8 cellular contexts compared by ENCODE assay signal in the genomic region with DNA sequence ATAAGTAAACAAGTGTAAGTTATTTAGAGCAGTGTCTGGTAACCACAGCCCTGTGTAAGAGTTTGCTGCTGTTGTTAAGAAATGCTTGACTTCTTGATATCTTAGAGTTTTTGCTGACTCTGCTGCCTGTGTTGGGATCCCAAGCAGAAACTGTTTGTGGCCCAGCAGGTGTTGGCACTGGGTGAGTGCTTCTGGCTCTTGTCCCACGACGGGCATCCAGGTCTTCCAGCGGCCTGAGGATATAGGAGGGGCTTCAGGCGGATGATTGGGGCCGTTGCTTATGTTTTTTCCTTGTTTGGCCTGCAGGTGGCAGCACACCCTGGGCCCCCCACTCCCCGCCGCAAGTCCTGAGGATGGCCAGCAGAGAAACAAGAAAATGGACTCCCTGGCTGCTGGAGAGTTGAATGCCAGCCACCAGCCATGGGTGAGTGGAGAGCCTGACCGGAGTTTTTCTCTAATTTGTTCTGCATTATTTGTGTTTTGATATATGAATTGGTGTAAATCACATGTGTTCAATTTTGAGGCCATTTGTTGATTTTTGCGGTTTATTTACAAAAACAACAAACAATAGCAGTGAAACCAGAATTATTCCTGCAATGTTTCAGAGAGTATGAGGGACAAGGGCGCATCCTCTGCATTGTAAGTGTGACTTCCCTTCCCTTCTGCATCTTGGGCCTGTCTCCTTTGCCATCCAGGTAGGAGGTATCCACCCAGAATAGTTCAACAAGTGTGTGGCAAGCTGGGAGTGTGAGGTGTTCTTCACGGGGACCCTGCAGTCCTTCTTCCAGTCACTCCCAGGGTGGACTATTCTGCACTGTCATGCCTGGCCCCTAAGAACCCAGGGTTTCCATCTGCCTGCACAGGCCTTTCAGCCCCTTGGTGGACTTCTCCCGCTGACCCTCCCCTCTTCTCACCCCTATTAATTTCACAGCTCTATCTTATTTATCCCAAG. TPM values are rescaled to one million over a fixed set of nuclear protein-coding genes. Genes with fewer than 3 reads are reported as not detected.
DNase-seq lines count a peak whose midpoint lies in the region; ATAC-seq, FAIRE-seq and TF ChIP-seq lines count a peak whose summit lies in the region.

No MANE protein-coding gene starts in this region.

- peak overlapping the region; percentile 72 for H3K4me3 Mint-ChIP-seq in activated T-helper 2 cell treated with anti-CD3 and anti-CD28 coated beads, Interferon-gamma antibody, Interleukin-2, Interleukin-4, amounts not matched to agents 10 μg/mL and 5 μg/mL and 100 μg/mL, durations not matched to agents 14 hours and 24 hours and 36 hours (ENCODE audit: low read depth)
- H3K4me3 Mint-ChIP-seq in nephron: peak overlapping the region in 2 of 3 experiments; percentile 35 to 69

- no peak for TF ChIP-seq EP300 in transverse colon (IDR thresholded peaks at IDR 0.05; ENCODE audit: low read depth)

- no peaks in the 10 kb centered on the region for H3K27me3 ChIP-seq in transverse colon

- WGBS in transverse colon (ENCODE audit: low coverage in 1 of 2), 2 donors: 21 to 52% methylated on average over 3 to 12 of the region's 12 CpGs

- no peak for ATAC-seq in HG03135 (IDR thresholded peaks at IDR 0.05; ENCODE audit: unreplicated experiment)

- TF ChIP-seq CTCF in nephron (IDR thresholded peaks at IDR 0.05; ENCODE audit: unreplicated experiment in 3 of 3) (peak; percentile 87 to 92 (median 91)), transverse colon (IDR thresholded peaks at IDR 0.05) (peak; percentile 84 to 98 (median 89))

- peaks cover 85% of the 10 kb centered on the region for H3K4me1 Mint-ChIP-seq in activated T-helper 2 cell treated with anti-CD3 and anti-CD28 coated beads, Interferon-gamma antibody, Interleukin-2, Interleukin-4, amounts not matched to agents 10 μg/mL and 5 μg/mL and 100 μg/mL, durations not matched to agents 14 hours and 24 hours and 36 hours (ENCODE audit: low read depth)
- H3K4me1 Mint-ChIP-seq in nephron: peaks cover 30% of the 10 kb centered on the region

- intact Hi-C loops in activated T-helper 2 cell treated with anti-CD3 and anti-CD28 coated beads, Interferon-gamma antibody, Interleukin-2, Interleukin-4, amounts not matched to agents 10 μg/mL and 5 μg/mL and 100 μg/mL, durations not matched to agents 14 hours and 24 hours and 36 hours (cut with micrococcal nuclease): loop anchor here (1.0 to 10.0 kb wide), 4 partner anchors 8 to 785 kb away; partner anchors contain the start of genes KIF3A and RAPGEF6
- intact Hi-C loops in transverse colon (cut with DNase I; ENCODE audit: low total_unique reads): loop anchor here (5.0 kb wide), 1 partner anchor 73 kb away; the partner anchor contains the start of gene IRF1

- peak overlapping the region; percentile 96 to 99 (median 99) for H3K27ac ChIP-seq in transverse colon

- no peaks in the 10 kb centered on the region for H3K27me3 Mint-ChIP-seq in activated T-helper 2 cell treated with anti-CD3 and anti-CD28 coated beads, Interferon-gamma antibody, Interleukin-2, Interleukin-4, amounts not matched to agents 10 μg/mL and 5 μg/mL and 100 μg/mL, durations not matched to agents 14 hours and 24 hours and 36 hours (ENCODE audit: low read depth)
- H3K27me3 Mint-ChIP-seq in nephron (ENCODE audit: low read depth): peaks cover 3% of the 10 kb centered on the region

- H3K9me3 ChIP-seq in transverse colon: no peaks in the 10 kb centered on the region

- H3K9me3 Mint-ChIP-seq in activated T-helper 2 cell treated with anti-CD3 and anti-CD28 coated beads, Interferon-gamma antibody, Interleukin-2, Interleukin-4, amounts not matched to agents 10 μg/mL and 5 μg/mL and 100 μg/mL, durations not matched to agents 14 hours and 24 hours and 36 hours: no peaks in the 10 kb centered on the region
- no peaks in the 10 kb centered on the region for H3K9me3 Mint-ChIP-seq in nephron

- H3K4me1 ChIP-seq in transverse colon: peaks cover 58 to 94% (median 76%) of the 10 kb centered on the region in 4 donors

- peak; percentile 70 for FAIRE-seq in RCC 7860 (lab: Jason Lieb, UNC)

- H3K36me3 Mint-ChIP-seq in activated T-helper 2 cell treated with anti-CD3 and anti-CD28 coated beads, Interferon-gamma antibody, Interleukin-2, Interleukin-4, amounts not matched to agents 10 μg/mL and 5 μg/mL and 100 μg/mL, durations not matched to agents 14 hours and 24 hours and 36 hours (ENCODE audit: low read depth): peaks cover 71% of the 10 kb centered on the region
- no peaks in the 10 kb centered on the region for H3K36me3 Mint-ChIP-seq in nephron (ENCODE audit: low read depth)

- H3K4me3 ChIP-seq in GM08714 (ENCODE audit: low read length) (peak overlapping the region; percentile 1; the same call in 1 of the 2 replicates), transverse colon (no peak overlapping the region)
- peak overlapping the region; percentile 40 for H3K4me3 ChIP-seq in Jurkat, Clone E6-1 (ENCODE audit: low read length)

- no peak for TF ChIP-seq POLR2A in transverse colon (IDR thresholded peaks at IDR 0.05)

- DNase-seq in Jurkat, Clone E6-1 (ENCODE audit: low read depth, low spot score): peak; percentile 75
- DNase-seq in RCC 7860 (ENCODE audit: low spot score): peak; percentile 75
- peak; percentile 64 for DNase-seq in activated T-helper 2 cell treated with anti-CD3 and anti-CD28 coated beads, Interferon-gamma antibody, Interleukin-2, Interleukin-4, amounts not matched to agents 10 μg/mL and 5 μg/mL and 100 μg/mL, durations not matched to agents 14 hours and 24 hours and 36 hours (ENCODE audit: low spot score)
- DNase-seq in fibroblast of peridontal ligament (ENCODE audit: extremely low read depth): peak; percentile 73
- peak; percentile 77 for DNase-seq in transverse colon

- in situ Hi-C loops in transverse colon (cut with MboI; ENCODE audit: low pct_ligation_motif_present in 1 of 4, low pct_unique_long_range_greater_than_20kb in 1 of 4, low sequenced_read_pairs in 3 of 4): loop anchor here (5.0 to 10.0 kb wide), 4 partner anchors 53 to 75 kb away; partner anchors contain the start of gene IRF1 (in 3 of the 4)

- peak overlapping the region; percentile 89 for H3K27ac Mint-ChIP-seq in activated T-helper 2 cell treated with anti-CD3 and anti-CD28 coated beads, Interferon-gamma antibody, Interleukin-2, Interleukin-4, amounts not matched to agents 10 μg/mL and 5 μg/mL and 100 μg/mL, durations not matched to agents 14 hours and 24 hours and 36 hours
- peak overlapping the region; percentile 65 to 92 (median 84) for H3K27ac Mint-ChIP-seq in nephron

- H3K36me3 ChIP-seq in transverse colon: no peaks in the 10 kb centered on the region

RNA-seq across cellular contexts. Expression of gene SLC22A5, which starts 50.3 kb away (rescaled TPM):
- polyA plus RNA-seq in Jurkat, Clone E6-1 (2012; ENCODE audit: insufficient read depth, insufficient read length): 5.4 TPM
- total RNA-seq in activated T-helper 2 cell treated with anti-CD3 and anti-CD28 coated beads, Interferon-gamma antibody, Interleukin-2, Interleukin-4, amounts not matched to agents 10 μg/mL and 5 μg/mL and 100 μg/mL, durations not matched to agents 14 hours and 24 hours and 36 hours: 4.8 and 5.1 TPM in 2 replicates
- 100 to 1,000 TPM in 1 of 4 donors, 10 to 100 TPM in 3; 34.6 to 129 (median 67.8) TPM for total RNA-seq in transverse colon

Comparison
In these comparisons a context has a peak if more than half of its experiments do, and no peak if none do; other contexts are left out.
1. H3K4me3 ChIP-seq: peak in GM08714 (single experiment) and Jurkat, Clone E6-1 (single experiment); none in transverse colon (0 of 4).
2. Peak in every context shown above with its lines, with median percentiles within 50 percentile points of each other: DNase-seq.